Comparison of ENCODE assay signal across 9 cellular contexts in the genomic region with DNA sequence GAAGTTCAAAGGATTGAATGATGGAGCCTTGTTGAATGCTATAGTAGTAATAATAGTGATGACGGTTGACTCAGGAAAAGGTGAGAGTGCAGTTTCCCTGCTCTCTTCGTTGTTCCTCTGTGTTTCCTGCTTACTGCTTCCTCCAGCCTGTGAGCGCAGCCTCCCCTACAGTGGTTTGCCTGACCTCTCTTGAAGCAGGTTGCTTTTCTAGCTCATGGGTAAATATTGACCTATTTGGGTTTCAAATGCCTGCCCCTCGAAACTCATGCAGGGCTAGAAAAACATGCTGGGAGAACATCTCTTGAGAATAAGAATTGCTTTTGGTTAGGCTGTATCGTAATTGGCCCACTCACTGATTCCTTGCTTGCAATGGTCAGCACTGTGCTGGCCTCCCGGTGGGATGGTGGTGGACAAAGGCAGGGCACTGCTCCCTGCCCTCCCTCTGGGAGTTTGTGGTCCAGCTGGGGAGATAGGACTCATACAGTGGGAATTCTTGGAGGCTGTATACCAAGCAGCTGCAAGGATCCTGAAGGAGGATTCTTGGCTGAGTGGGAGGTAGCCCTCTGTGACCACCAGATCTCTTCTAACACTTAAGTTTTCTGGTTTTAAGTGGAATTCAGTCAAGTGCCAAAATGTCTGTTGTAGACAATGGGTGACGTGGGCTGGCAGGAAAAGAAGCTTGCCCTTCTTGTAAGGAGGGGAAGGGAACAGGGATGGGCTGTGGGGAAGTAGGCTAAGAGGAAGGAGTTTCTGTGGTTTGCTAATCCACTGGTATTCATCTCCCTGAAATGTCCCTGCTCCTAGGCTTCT. TPM values are rescaled to one million over a fixed set of nuclear protein-coding genes. Genes with fewer than 3 reads are reported as not detected.
A peak's percentile ranks its signal among the peaks of the same experiment; 100 is the strongest.
DNase-seq lines count a peak whose midpoint lies in the region; ATAC-seq and TF ChIP-seq lines count a peak whose summit lies in the region.
"Had no signal": no experiment of that assay in that cellular context is flagged by ENCODE, and none has a peak within 500 bp of the region (broad histone marks: within the 10 kb centered on the region; RNA-seq: fewer than 3 reads in every experiment).

No MANE protein-coding gene starts in this region.

- peak overlapping the region; percentile 58 to 80 for H3K18ac ChIP-seq in mesenchymal stem cell (ENCODE audit: low read depth in 1 of 2, low read length in 2 of 2)

- H3K4me3 ChIP-seq in A673 (ENCODE audit: low read depth, low read length, poor library complexity, severe bottlenecking) (no peak overlapping the region), mesenchymal stem cell (ENCODE audit: insufficient read depth in 1 of 2, low read depth in 1 of 2, low read length in 2 of 2) (peak overlapping the region in 1 of 2 experiments; percentile 47)

- BruUV-seq in A673 (replicated peaks; lab: Mats Ljungman, UMichigan), result no TSS peak

- H3K36me3 ChIP-seq in A673 (ENCODE audit: insufficient read depth, low read length, poor library complexity, severe bottlenecking) (no peaks in the 10 kb centered on the region), mesenchymal stem cell (ENCODE audit: control insufficient read depth in 1 of 2, insufficient read depth in 2 of 2, low read depth in 1 of 2, low read length in 2 of 2) (peaks cover 7 to 9% of the 10 kb centered on the region in 2 experiments)

- H4K8ac ChIP-seq in mesenchymal stem cell (ENCODE audit: low read length), result peak overlapping the region; percentile 82

- no peak overlapping the region for H2BK15ac ChIP-seq in mesenchymal stem cell (ENCODE audit: low read depth, poor library complexity, severe bottlenecking)

- no peak overlapping the region for H2BK5ac ChIP-seq in mesenchymal stem cell (ENCODE audit: low read depth, low read length, poor library complexity, severe bottlenecking)

- peak overlapping the region; percentile 67 for H3K9ac ChIP-seq in mesenchymal stem cell (ENCODE audit: low read length)

- H2AFZ ChIP-seq in mesenchymal stem cell (ENCODE audit: low read depth, low read length), result peak overlapping the region; percentile 10

- no peak overlapping the region for H2BK120ac ChIP-seq in mesenchymal stem cell (ENCODE audit: low read depth, low read length)

- H3K14ac ChIP-seq in mesenchymal stem cell (ENCODE audit: low read length in 2 of 2), result no peak overlapping the region

- TF ChIP-seq CTCF in A673 (conservative IDR thresholded peaks at IDR 0.05; ENCODE audit: low read depth, low read length), result no peak

- ATAC-seq in GM19324 (IDR thresholded peaks at IDR 0.05; ENCODE audit: low FRiP score, unreplicated experiment) (no peak), HG03432 (IDR thresholded peaks at IDR 0.05; ENCODE audit: unreplicated experiment) (no peak)

- peaks cover 9% of the 10 kb centered on the region for H3K79me1 ChIP-seq in mesenchymal stem cell (replicated peaks; ENCODE audit: low read length, poor library complexity, severe bottlenecking)

- intact Hi-C loops in A673 (cut with micrococcal nuclease; ENCODE audit: unreplicated experiment), result no loop called here

- H4K91ac ChIP-seq in mesenchymal stem cell (ENCODE audit: low read length), result peak overlapping the region; percentile 68

- H3K27ac ChIP-seq in A673 (ENCODE audit: low read depth, low read length, poor library complexity, severe bottlenecking) (peak overlapping the region; percentile 56), caudate nucleus (ENCODE audit: low read depth, low read length) (peak overlapping the region; percentile 77), mesenchymal stem cell (ENCODE audit: low read length, poor library complexity, severe bottlenecking) (peak overlapping the region; percentile 62)

- POLR2A ChIA-PET in A673 (lab: Charles Lee; ENCODE audit: low non-redundant PET), result no interaction called here

- H3K27me3 ChIP-seq in A673 (replicated peaks; ENCODE audit: insufficient read depth, low read depth, low read length, poor library complexity) (no peaks in the 10 kb centered on the region), mesenchymal stem cell (ENCODE audit: control insufficient read depth in 1 of 2, insufficient read depth in 1 of 2, low read length in 2 of 2) (no peaks in the 10 kb centered on the region)

- peak; percentile 58 for DNase-seq in A673 (ENCODE audit: low spot score)
- peak; percentile 87 for DNase-seq in HS-5 (ENCODE audit: low read depth)
- peak in 4 of 61 donors; percentile 10 to 39 (median 22) for DNase-seq in caudate nucleus (lab: John Stamatoyannopoulos, UW)
- peak; percentile 86 for DNase-seq in mesenchymal stem cell
- no peak for DNase-seq in retina
- DNase-seq in HuH-7 (ENCODE audit: low spot score), result no peak
- DNase-seq: activated naive CD4-positive, alpha-beta T cell treated with anti-CD3 and anti-CD28 coated beads, Interleukin-2, amount 50 U/mL, for 16 hours had no signal

- H2BK12ac ChIP-seq in mesenchymal stem cell (ENCODE audit: low read length in 2 of 2), result peak overlapping the region; percentile 44 to 45

- H3K4me2 ChIP-seq in mesenchymal stem cell (ENCODE audit: low read length, poor library complexity, severe bottlenecking), result no peak overlapping the region

- CTCF ChIA-PET in A673 (lab: Charles Lee), result no interaction called here

- 52% methylated on average over 7 of the region's 7 CpGs for WGBS in mesenchymal stem cell

- H3K9me3 ChIP-seq in A673 (ENCODE audit: low read depth, low read length, poor library complexity, severe bottlenecking) (no peaks in the 10 kb centered on the region), mesenchymal stem cell (ENCODE audit: control insufficient read depth, low read length) (no peaks in the 10 kb centered on the region)

- no peak overlapping the region for H2AK5ac ChIP-seq in mesenchymal stem cell (ENCODE audit: low read length, severe bottlenecking)

- peak overlapping the region; percentile 20 to 54 for H3K4ac ChIP-seq in mesenchymal stem cell (ENCODE audit: low read depth in 1 of 2, low read length in 2 of 2)

- no peak overlapping the region for H3K23ac ChIP-seq in mesenchymal stem cell (ENCODE audit: low read length in 2 of 2)

- H3K4me1 ChIP-seq in A673 (ENCODE audit: insufficient read depth, low read length, poor library complexity, severe bottlenecking) (peaks cover 17% of the 10 kb centered on the region), mesenchymal stem cell (ENCODE audit: control insufficient read depth, insufficient read depth, low read depth, low read length) (peaks cover 31% of the 10 kb centered on the region)

RNA-seq across cellular contexts. Expression of a gene that starts 5.4 kb away (rescaled TPM):
- 78.5 and 99.1 TPM in 2 replicates for total RNA-seq in A673 (2021)
- polyA plus RNA-seq in mesenchymal stem cell (2013, experiment 1 of 2), result 229 TPM
- 235 TPM for polyA plus RNA-seq in mesenchymal stem cell (2013, experiment 2 of 2)

RNA-seq across cellular contexts. Expression of a gene that starts 6.0 kb away (rescaled TPM):
- 2.1 and 3.8 TPM in 2 replicates for total RNA-seq in A673 (2021)
- 23.5 TPM for polyA plus RNA-seq in mesenchymal stem cell (2013, experiment 1 of 2)
- 25.7 TPM for polyA plus RNA-seq in mesenchymal stem cell (2013, experiment 2 of 2)

RNA-seq across cellular contexts. Expression of a gene that starts 12.3 kb away (rescaled TPM):
- total RNA-seq in A673 (2021), result 6.4 and 6.6 TPM in 2 replicates
- polyA plus RNA-seq in mesenchymal stem cell (2013, experiment 1 of 2), result 25.0 TPM
- 23.9 TPM for polyA plus RNA-seq in mesenchymal stem cell (2013, experiment 2 of 2)

RNA-seq across cellular contexts. Expression of a gene that starts 12.8 kb away (rescaled TPM):
- not detected in 2 replicates for total RNA-seq in A673 (2021)
- polyA plus RNA-seq in mesenchymal stem cell (2013, experiment 1 of 2), result 11.3 TPM
- polyA plus RNA-seq in mesenchymal stem cell (2013, experiment 2 of 2), result 11.9 TPM

RNA-seq across cellular contexts. Expression of a gene that starts 21.7 kb away (rescaled TPM):
- 46.4 and 48.6 TPM in 2 replicates for total RNA-seq in A673 (2021)
- polyA plus RNA-seq in mesenchymal stem cell (2013, experiment 1 of 2), result 15.8 TPM
- polyA plus RNA-seq in mesenchymal stem cell (2013, experiment 2 of 2), result 16.0 TPM

Comparison
In these comparisons a context has a peak if more than half of its experiments do, and no peak if none do; other contexts are left out.
1. DNase-seq: peak in A673 (single experiment), HS-5 (single experiment) and mesenchymal stem cell (single experiment); none in retina (single experiment) and HuH-7 (single experiment).
2. Peak in every context shown above with its lines, with median percentiles within 50 percentile points of each other: H3K27ac ChIP-seq.